ENCODE assay signal across 8 cellular contexts in the genomic region with DNA sequence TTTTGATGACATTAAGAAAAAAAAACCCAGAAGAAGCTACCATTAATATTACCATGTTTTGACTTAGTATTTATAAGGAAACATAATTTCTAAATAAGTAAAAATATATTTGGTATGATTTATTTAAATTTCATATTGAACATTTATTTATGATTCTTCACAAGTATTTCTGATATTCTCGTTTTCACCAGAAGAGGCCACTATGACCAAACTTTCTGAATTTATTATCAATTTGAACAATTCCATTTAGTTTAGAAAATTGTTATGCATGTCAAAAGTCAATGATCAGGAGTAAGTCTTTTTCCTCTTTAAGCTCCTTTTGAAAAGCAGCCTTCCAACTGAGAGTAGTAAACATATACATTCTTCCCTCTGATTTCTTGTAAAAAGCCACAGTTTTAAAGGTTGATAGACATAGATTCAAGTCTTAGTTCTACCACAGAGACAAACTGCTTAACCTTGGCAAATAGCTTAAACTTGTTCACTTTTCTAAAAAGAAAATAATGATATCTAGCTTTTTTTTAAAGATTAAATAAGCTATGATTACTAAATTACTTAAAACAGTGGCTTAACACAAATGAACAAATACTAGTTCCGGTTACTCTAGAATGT.
DNase-seq lines count a peak whose midpoint lies in the region; ATAC-seq, FAIRE-seq and TF ChIP-seq lines count a peak whose summit lies in the region.

No MANE protein-coding gene starts in this region.

- H3K27ac ChIP-seq in pancreas, result no peak overlapping the region

- 31 to 33% methylated on average over 2 of the region's 2 CpGs for WGBS in pancreas, 2 donors

- DNase-seq in NCI-H1417 (lab: John Stamatoyannopoulos, UW) (peak; percentile 12 to 68 (median 23)), NCI-H1417 treated with DMSO at 0.1 percent for 48 hours (lab: John Stamatoyannopoulos, UW) (no peak), NCI-H2227 (lab: John Stamatoyannopoulos, UW; ENCODE audit: unreplicated experiment) (peak; percentile 53), dermis blood vessel endothelial cell (peak; percentile 46), pancreas (no peak)
- DNase-seq in activated CD4-positive, alpha-beta T cell treated with anti-CD3 and anti-CD28 coated beads, Interleukin-2, amount 50 U/mL, for 1 hour, result no peak

- intact Hi-C loops in pancreas (cut with DNase I), result no loop called here

- no peaks in the 10 kb centered on the region for H3K36me3 ChIP-seq in pancreas

- TF ChIP-seq CTCF in pancreas (IDR thresholded peaks at IDR 0.05), result peak in 3 of 4 donors; percentile 14 to 30 (median 25)

- ATAC-seq in pancreas (no peak), GM21723 (IDR thresholded peaks at IDR 0.05; ENCODE audit: unreplicated experiment) (no peak), HG02870 (IDR thresholded peaks at IDR 0.05; ENCODE audit: unreplicated experiment) (no peak)

- H3K4me3 ChIP-seq in pancreas, result no peak overlapping the region

- no peaks in the 10 kb centered on the region for H3K27me3 ChIP-seq in pancreas

- H3K4me1 ChIP-seq in pancreas, result no peaks in the 10 kb centered on the region

- FAIRE-seq in pancreas (lab: Jason Lieb, UNC), result peak; percentile 93

- no peaks in the 10 kb centered on the region for H3K9me3 ChIP-seq in pancreas

Comparison
In these comparisons a context has a peak if more than half of its experiments do, and no peak if none do; other contexts are left out.
1. DNase-seq: peak in NCI-H1417 (3 of 3), NCI-H2227 (single experiment) and dermis blood vessel endothelial cell (single experiment); none in NCI-H1417 treated with DMSO at 0.1 percent for 48 hours (single experiment), pancreas (0 of 6) and activated CD4-positive, alpha-beta T cell treated with anti-CD3 and anti-CD28 coated beads, Interleukin-2, amount 50 U/mL, for 1 hour (single experiment).